ENCODE assay signal across 8 cellular contexts in genomic region chr5:109468737-109469420, GRCh38. TPM values are rescaled to one million over a fixed set of nuclear protein-coding genes. Genes with fewer than 3 reads are reported as not detected.
DNase-seq lines count a peak whose midpoint lies in the region; ATAC-seq and TF ChIP-seq lines count a peak whose summit lies in the region.

No MANE protein-coding gene starts in this region.

- TF ChIP-seq EP300 in SK-N-SH (IDR thresholded peaks at IDR 0.05; ENCODE audit: borderline replicate concordance in 1 of 2, low read depth in 1 of 2, low read length in 1 of 2), result no peak

- no peak overlapping the region for H3K27ac Mint-ChIP-seq in activated naive CD4-positive, alpha-beta T cell treated with anti-CD3 and anti-CD28 coated beads, Interleukin-2, amount 10 ng/mL, durations not matched to agents 7 days and 5 days

- H3K9me3 ChIP-seq in SK-N-SH, result no peaks in the 10 kb centered on the region
- H3K9me3 ChIP-seq in upper lobe of right lung, result no peaks in the 10 kb centered on the region

- H3K36me3 ChIP-seq in SK-N-SH (replicated peaks in 1 of 2; ENCODE audit: control insufficient read depth in 1 of 2, insufficient read depth in 2 of 2, low read length in 1 of 2) (no peaks in the 10 kb centered on the region), upper lobe of right lung (no peaks in the 10 kb centered on the region)

- no peaks in the 10 kb centered on the region for H3K9me3 Mint-ChIP-seq in activated naive CD4-positive, alpha-beta T cell treated with anti-CD3 and anti-CD28 coated beads, Interleukin-2, amount 10 ng/mL, durations not matched to agents 7 days and 5 days

- ATAC-seq in HG02623 (IDR thresholded peaks at IDR 0.05; ENCODE audit: unreplicated experiment) (peak; percentile 97), upper lobe of right lung (peak; percentile 98)

- H3K9ac ChIP-seq in SK-N-SH, result no peak overlapping the region

- H3K9me2 ChIP-seq in SK-N-SH, result 0 out of 2 replicates have a peak, but pooled peaks cover 6% of the 10 kb centered on the region

- H3K4me3 ChIP-seq in SK-N-SH (ENCODE audit: low read depth in 2 of 2, low read length in 1 of 2) (no peak overlapping the region), upper lobe of right lung (no peak overlapping the region)

- DNase-seq in NCI-H1048 (lab: John Stamatoyannopoulos, UW), result peak; percentile 86
- peak; percentile 74 for DNase-seq in SK-N-SH
- DNase-seq in activated naive CD4-positive, alpha-beta T cell treated with anti-CD3 and anti-CD28 coated beads, Interleukin-2, amount 10 ng/mL, durations not matched to agents 7 days and 5 days, result peak; percentile 80
- peak; percentile 94 for DNase-seq in glomerular visceral epithelial cell (ENCODE audit: extremely low spot score)
- peak; percentile 97 for DNase-seq in pons (ENCODE audit: low spot score)
- peak; percentile 94 for DNase-seq in upper lobe of right lung

- H3F3A ChIP-seq in SK-N-SH (replicated peaks; ENCODE audit: insufficient read depth), result no peaks in the 10 kb centered on the region

- intact Hi-C loops in upper lobe of right lung (cut with DNase I), result no loop called here

- H3K4me3 Mint-ChIP-seq in activated naive CD4-positive, alpha-beta T cell treated with anti-CD3 and anti-CD28 coated beads, Interleukin-2, amount 10 ng/mL, durations not matched to agents 7 days and 5 days, result no peak overlapping the region

- peaks cover 12% of the 10 kb centered on the region for H3K27me3 Mint-ChIP-seq in activated naive CD4-positive, alpha-beta T cell treated with anti-CD3 and anti-CD28 coated beads, Interleukin-2, amount 10 ng/mL, durations not matched to agents 7 days and 5 days

- peak; percentile 82 for TF ChIP-seq RAD21 in SK-N-SH (IDR thresholded peaks at IDR 0.05; ENCODE audit: low read length)

- H3K4me1 ChIP-seq in SK-N-SH (ENCODE audit: control insufficient read depth in 1 of 2, insufficient read depth in 2 of 2, low read depth in 1 of 2, low read length in 1 of 2) (0 out of 4 replicates have a peak, but pooled peaks cover 0 to 3% of the 10 kb centered on the region in 2 experiments), upper lobe of right lung (peaks cover 4% of the 10 kb centered on the region)

- no peaks in the 10 kb centered on the region for H3K4me1 Mint-ChIP-seq in activated naive CD4-positive, alpha-beta T cell treated with anti-CD3 and anti-CD28 coated beads, Interleukin-2, amount 10 ng/mL, durations not matched to agents 7 days and 5 days

- H3K27ac ChIP-seq in SK-N-SH (ENCODE audit: low read depth in 2 of 2, low read length in 1 of 2) (no peak overlapping the region), upper lobe of right lung (no peak overlapping the region)

- H2AFZ ChIP-seq in SK-N-SH (ENCODE audit: low read depth), result no peak overlapping the region

- no peaks in the 10 kb centered on the region for H4K20me1 ChIP-seq in SK-N-SH (ENCODE audit: insufficient read depth)

- no peaks in the 10 kb centered on the region for H3K27me3 ChIP-seq in SK-N-SH (ENCODE audit: insufficient read depth)
- H3K27me3 ChIP-seq in upper lobe of right lung, result no peaks in the 10 kb centered on the region

- CTCF ChIA-PET in SK-N-SH (lab: Yijun Ruan, JAX), result interaction anchor here (0.6 to 2.7 kb wide), 14 partner anchors 10 to 944 kb away, joined by 3 to 18 read pairs (median 3); no protein-coding TSS in a partner anchor
- CTCF ChIA-PET in activated naive CD4-positive, alpha-beta T cell treated with anti-CD3 and anti-CD28 coated beads, Interleukin-2, amount 10 ng/mL, durations not matched to agents 7 days and 5 days (lab: Charles Lee), result interaction anchor here (0.9 kb wide), 1 partner anchor 549 kb away, joined by 3 read pairs; no protein-coding TSS in a partner anchor

- POLR2A ChIA-PET in SK-N-SH (lab: Yijun Ruan, JAX), result no interaction called here

- peak; percentile 74 for TF ChIP-seq CTCF in GM12874 (IDR thresholded peaks at IDR 0.05; ENCODE audit: insufficient read depth, low read depth, low read length)
- TF ChIP-seq CTCF in SK-N-SH (IDR thresholded peaks at IDR 0.05), result peak; percentile 91
- peak; percentile 80 for TF ChIP-seq CTCF in upper lobe of right lung (IDR thresholded peaks at IDR 0.05)

- no peaks in the 10 kb centered on the region for H3K36me3 Mint-ChIP-seq in activated naive CD4-positive, alpha-beta T cell treated with anti-CD3 and anti-CD28 coated beads, Interleukin-2, amount 10 ng/mL, durations not matched to agents 7 days and 5 days

- WGBS in SK-N-SH (ENCODE audit: low lambda C conversion rate), result 24% methylated on average over 4 of the region's 4 CpGs

- no peak overlapping the region for H3K4me2 ChIP-seq in SK-N-SH

- H3K79me2 ChIP-seq in SK-N-SH (ENCODE audit: insufficient read depth), result no peaks in the 10 kb centered on the region

TF ChIP-seq in SK-N-SH, 30 proteins besides CTCF, POLR2A, EP300 and RAD21:
- TF ChIP-seq TCF12 (IDR thresholded peaks at IDR 0.05) (peak; percentile 44; the same call in 1 of the 2 replicates), RCOR1 (IDR thresholded peaks at IDR 0.05; ENCODE audit: low read length) (no peak), NFIC (IDR thresholded peaks at IDR 0.05; ENCODE audit: borderline replicate concordance) (peak; percentile 98), MEF2A (IDR thresholded peaks at IDR 0.05; ENCODE audit: borderline replicate concordance, low read depth) (no peak), EZH2phosphoT487 (IDR thresholded peaks at IDR 0.05; ENCODE audit: borderline replicate concordance, low read depth) (no peak), FOSL2 (IDR thresholded peaks at IDR 0.05; ENCODE audit: borderline replicate concordance, low read depth) (no peak), RXRA (IDR thresholded peaks at IDR 0.05; ENCODE audit: borderline replicate concordance, low read depth) (no peak), TAF1 (IDR thresholded peaks at IDR 0.05; ENCODE audit: borderline replicate concordance, low read depth, low read length) (no peak), SMC3 (IDR thresholded peaks at IDR 0.05; ENCODE audit: low read depth, low read length) (peak; percentile 89), MXI1 (IDR thresholded peaks at IDR 0.05; ENCODE audit: low read depth, low read length) (peak; percentile 43; the same call in 1 of the 2 replicates), CHD2 (IDR thresholded peaks at IDR 0.05; ENCODE audit: low read length, partially characterized antibody) (peak; percentile 24)
- TF ChIP-seq, protein P1, sequence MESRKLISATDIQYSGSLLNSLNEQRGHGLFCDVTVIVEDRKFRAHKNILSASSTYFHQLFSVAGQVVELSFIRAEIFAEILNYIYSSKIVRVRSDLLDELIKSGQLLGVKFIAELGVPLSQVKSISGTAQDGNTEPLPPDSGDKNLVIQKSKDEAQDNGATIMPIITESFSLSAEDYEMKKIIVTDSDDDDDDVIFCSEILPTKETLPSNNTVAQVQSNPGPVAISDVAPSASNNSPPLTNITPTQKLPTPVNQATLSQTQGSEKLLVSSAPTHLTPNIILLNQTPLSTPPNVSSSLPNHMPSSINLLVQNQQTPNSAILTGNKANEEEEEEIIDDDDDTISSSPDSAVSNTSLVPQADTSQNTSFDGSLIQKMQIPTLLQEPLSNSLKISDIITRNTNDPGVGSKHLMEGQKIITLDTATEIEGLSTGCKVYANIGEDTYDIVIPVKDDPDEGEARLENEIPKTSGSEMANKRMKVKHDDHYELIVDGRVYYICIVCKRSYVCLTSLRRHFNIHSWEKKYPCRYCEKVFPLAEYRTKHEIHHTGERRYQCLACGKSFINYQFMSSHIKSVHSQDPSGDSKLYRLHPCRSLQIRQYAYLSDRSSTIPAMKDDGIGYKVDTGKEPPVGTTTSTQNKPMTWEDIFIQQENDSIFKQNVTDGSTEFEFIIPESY (IDR thresholded peaks at IDR 0.05; ENCODE audit: borderline replicate concordance, low read depth), result no peak
- TF ChIP-seq, protein P2, sequence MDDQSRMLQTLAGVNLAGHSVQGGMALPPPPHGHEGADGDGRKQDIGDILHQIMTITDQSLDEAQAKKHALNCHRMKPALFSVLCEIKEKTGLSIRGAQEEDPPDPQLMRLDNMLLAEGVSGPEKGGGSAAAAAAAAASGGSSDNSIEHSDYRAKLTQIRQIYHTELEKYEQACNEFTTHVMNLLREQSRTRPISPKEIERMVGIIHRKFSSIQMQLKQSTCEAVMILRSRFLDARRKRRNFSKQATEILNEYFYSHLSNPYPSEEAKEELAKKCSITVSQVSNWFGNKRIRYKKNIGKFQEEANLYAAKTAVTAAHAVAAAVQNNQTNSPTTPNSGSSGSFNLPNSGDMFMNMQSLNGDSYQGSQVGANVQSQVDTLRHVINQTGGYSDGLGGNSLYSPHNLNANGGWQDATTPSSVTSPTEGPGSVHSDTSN (IDR thresholded peaks at IDR 0.05), result peak; percentile 33; the same call in 1 of the 2 replicates
- TF ChIP-seq, protein P3, sequence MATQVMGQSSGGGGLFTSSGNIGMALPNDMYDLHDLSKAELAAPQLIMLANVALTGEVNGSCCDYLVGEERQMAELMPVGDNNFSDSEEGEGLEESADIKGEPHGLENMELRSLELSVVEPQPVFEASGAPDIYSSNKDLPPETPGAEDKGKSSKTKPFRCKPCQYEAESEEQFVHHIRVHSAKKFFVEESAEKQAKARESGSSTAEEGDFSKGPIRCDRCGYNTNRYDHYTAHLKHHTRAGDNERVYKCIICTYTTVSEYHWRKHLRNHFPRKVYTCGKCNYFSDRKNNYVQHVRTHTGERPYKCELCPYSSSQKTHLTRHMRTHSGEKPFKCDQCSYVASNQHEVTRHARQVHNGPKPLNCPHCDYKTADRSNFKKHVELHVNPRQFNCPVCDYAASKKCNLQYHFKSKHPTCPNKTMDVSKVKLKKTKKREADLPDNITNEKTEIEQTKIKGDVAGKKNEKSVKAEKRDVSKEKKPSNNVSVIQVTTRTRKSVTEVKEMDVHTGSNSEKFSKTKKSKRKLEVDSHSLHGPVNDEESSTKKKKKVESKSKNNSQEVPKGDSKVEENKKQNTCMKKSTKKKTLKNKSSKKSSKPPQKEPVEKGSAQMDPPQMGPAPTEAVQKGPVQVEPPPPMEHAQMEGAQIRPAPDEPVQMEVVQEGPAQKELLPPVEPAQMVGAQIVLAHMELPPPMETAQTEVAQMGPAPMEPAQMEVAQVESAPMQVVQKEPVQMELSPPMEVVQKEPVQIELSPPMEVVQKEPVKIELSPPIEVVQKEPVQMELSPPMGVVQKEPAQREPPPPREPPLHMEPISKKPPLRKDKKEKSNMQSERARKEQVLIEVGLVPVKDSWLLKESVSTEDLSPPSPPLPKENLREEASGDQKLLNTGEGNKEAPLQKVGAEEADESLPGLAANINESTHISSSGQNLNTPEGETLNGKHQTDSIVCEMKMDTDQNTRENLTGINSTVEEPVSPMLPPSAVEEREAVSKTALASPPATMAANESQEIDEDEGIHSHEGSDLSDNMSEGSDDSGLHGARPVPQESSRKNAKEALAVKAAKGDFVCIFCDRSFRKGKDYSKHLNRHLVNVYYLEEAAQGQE (IDR thresholded peaks at IDR 0.05; ENCODE audit: low read depth, low read length), result no peak

RNA-seq across cellular contexts. Expression of gene PJA2, which starts 59.1 kb away (rescaled TPM):
- polyA plus RNA-seq in SK-N-SH (2012; rRNA removed), result 30.7 and 39.6 TPM in 2 replicates
- 46.6 and 55.5 TPM in 2 replicates for polyA plus RNA-seq in SK-N-SH (2012; cell fraction: cytosol; rRNA removed)
- 12.8 and 27.9 TPM in 2 replicates for polyA plus RNA-seq in SK-N-SH (2012; cell fraction: nucleus; rRNA removed)
- total RNA-seq in upper lobe of right lung, result 93.9 TPM
